Comparison of ENCODE assay signal across 13 cellular contexts in the genomic region with DNA sequence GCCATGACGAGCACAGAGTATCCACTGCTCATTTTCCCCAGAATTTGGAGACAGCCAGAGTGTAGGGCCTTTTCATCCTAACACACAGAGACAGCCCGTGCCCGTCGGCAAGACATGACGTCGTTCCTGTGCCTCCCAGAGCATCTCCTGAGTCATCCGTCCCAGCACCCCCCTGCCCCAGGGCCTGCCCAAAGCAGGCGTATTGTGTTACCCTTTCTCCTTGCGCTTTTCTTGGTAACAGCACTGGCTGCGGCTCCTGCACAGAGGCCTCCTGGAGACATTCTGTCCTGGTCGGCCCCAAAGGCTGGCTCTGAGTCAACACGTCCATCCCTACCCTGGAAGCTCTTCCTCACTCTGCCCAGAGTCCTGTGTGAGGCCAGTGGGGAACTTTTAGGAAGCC.
DNase-seq lines count a peak whose midpoint lies in the region; ATAC-seq, FAIRE-seq and TF ChIP-seq lines count a peak whose summit lies in the region.
"Had no signal": no experiment of that assay in that cellular context is flagged by ENCODE, and none has a peak within 500 bp of the region (broad histone marks: within the 10 kb centered on the region; RNA-seq: fewer than 3 reads in every experiment).

No MANE protein-coding gene starts in this region.

- H3K4me1 ChIP-seq in A549 (peaks cover 11% of the 10 kb centered on the region; the same call in 2 of the 3 replicates), endodermal cell (ENCODE audit: control insufficient read depth, insufficient read depth, low read length) (no peaks in the 10 kb centered on the region), muscle layer of duodenum (ENCODE audit: control insufficient read depth in 1 of 2, insufficient read depth in 2 of 2, low read length in 2 of 2) (peaks cover 7 to 8% of the 10 kb centered on the region in 2 donors)

- no peak for TF ChIP-seq EP300 in A549 (IDR thresholded peaks at IDR 0.05)

- DNase-seq in A549 (ENCODE audit: low read depth in 1 of 2, low spot score in 1 of 2): peak; percentile 41 to 53
- DNase-seq in M059J (ENCODE audit: low read depth): peak; percentile 95
- no peak for DNase-seq in endodermal cell
- DNase-seq in D721Med (ENCODE audit: insufficient read length, low spot score): no peak
- DNase-seq in left lobe of liver (ENCODE audit: low spot score): no peak
- DNase-seq in NCI-H1105 treated with DMSO at 0.1 percent for 48 hours (lab: John Stamatoyannopoulos, UW): no peak
- DNase-seq in retina: no peak
- DNase-seq: hippocampal formation, NCI-H146 had no signal

- peak overlapping the region; percentile 27; the same call in 2 of the 3 replicates for H3K4me2 ChIP-seq in A549

- WGBS in A549 (ENCODE audit: missing lambda C conversion rate): 47% methylated on average over 12 of the region's 12 CpGs
- WGBS in endodermal cell (ENCODE audit: insufficient coverage in 1 of 2, insufficient read length in 1 of 2), 2 experiments: 82 to 88% methylated on average over 11 to 12 of the region's 12 CpGs

- H3K4me3 ChIP-seq in A549: no peak overlapping the region
- H3K4me3 ChIP-seq in endodermal cell (ENCODE audit: low read length): no peak overlapping the region
- H3K4me3 ChIP-seq in muscle layer of duodenum (ENCODE audit: low read depth in 1 of 2, low read length in 2 of 2): no peak overlapping the region

- TF ChIP-seq CTCF in A549 (IDR thresholded peaks at IDR 0.05) (no peak), endodermal cell (conservative IDR thresholded peaks at IDR 0.05) (no peak), D721Med (IDR thresholded peaks at IDR 0.05; ENCODE audit: insufficient read depth, missing control alignments) (no peak)

- no peaks in the 10 kb centered on the region for H3K27me3 ChIP-seq in endodermal cell (ENCODE audit: control insufficient read depth, insufficient read depth, low read length, poor library complexity, severe bottlenecking)
- no peaks in the 10 kb centered on the region for H3K27me3 ChIP-seq in muscle layer of duodenum (ENCODE audit: low read depth, low read length)

- no peaks in the 10 kb centered on the region for H3K27me3 Mint-ChIP-seq in endodermal cell (ENCODE audit: insufficient read depth)
- H3K27me3 Mint-ChIP-seq: stimulated activated memory B cell treated with anti-CD40 and anti-IgM and Interleukin-4, amounts not matched to agents 10 μg/mL and 1 μg/mL and 100 μg/mL, for 72 hours had no signal

- H3K27ac ChIP-seq in A549 (peak overlapping the region; percentile 56 to 70; a peak in 5 of 6 replicates), endodermal cell (ENCODE audit: low read depth, low read length) (no peak overlapping the region), muscle layer of duodenum (ENCODE audit: low read length) (peak overlapping the region; percentile 71)
- H3K27ac ChIP-seq: C4-2B had no signal

- ATAC-seq in A549: peak; percentile 88 to 89
- no peak for ATAC-seq in left lobe of liver
- ATAC-seq: stimulated activated memory B cell treated with anti-CD40 and anti-IgM and Interleukin-4, amounts not matched to agents 10 μg/mL and 1 μg/mL and 100 μg/mL, for 72 hours had no signal

- no peak overlapping the region for H3K9ac ChIP-seq in endodermal cell (ENCODE audit: extremely low read depth, low read length, poor library complexity, severe bottlenecking)

- TF ChIP-seq RAD21 in A549 (conservative IDR thresholded peaks at IDR 0.05 in 1 of 2, IDR thresholded peaks at IDR 0.05 in 1 of 2): no peak

- no peak for FAIRE-seq in A549 (lab: Jason Lieb, UNC)
- no peak for FAIRE-seq in D721Med (lab: Jason Lieb, UNC)
- FAIRE-seq: GM12892 had no signal

- no peak overlapping the region for H3K4me3 Mint-ChIP-seq in endodermal cell
- H3K4me3 Mint-ChIP-seq: stimulated activated memory B cell treated with anti-CD40 and anti-IgM and Interleukin-4, amounts not matched to agents 10 μg/mL and 1 μg/mL and 100 μg/mL, for 72 hours had no signal

- CTCF ChIA-PET in A549 (lab: Yijun Ruan, JAX): interaction anchor here (0.6 to 1.6 kb wide), 3 partner anchors 18 to 248 kb away, joined by 3 to 4 read pairs (median 3); no protein-coding TSS in a partner anchor

- no peaks in the 10 kb centered on the region for H3K36me3 Mint-ChIP-seq in endodermal cell (ENCODE audit: low read depth)

- no peaks in the 10 kb centered on the region for H3K4me1 Mint-ChIP-seq in endodermal cell
- H3K4me1 Mint-ChIP-seq: stimulated activated memory B cell treated with anti-CD40 and anti-IgM and Interleukin-4, amounts not matched to agents 10 μg/mL and 1 μg/mL and 100 μg/mL, for 72 hours had no signal

- no peak for TF ChIP-seq POLR2A in A549 (IDR thresholded peaks at IDR 0.05; ENCODE audit: low read length)

- no peaks in the 10 kb centered on the region for H3K9me3 ChIP-seq in A549
- H3K9me3 ChIP-seq in endodermal cell (ENCODE audit: control insufficient read depth, low read length): no peaks in the 10 kb centered on the region
- H3K9me3 ChIP-seq in muscle layer of duodenum (ENCODE audit: control insufficient read depth in 1 of 2, low read length in 2 of 2): no peaks in the 10 kb centered on the region

- H3K36me3 ChIP-seq in endodermal cell (ENCODE audit: control insufficient read depth, insufficient read depth, low read length) (no peaks in the 10 kb centered on the region), muscle layer of duodenum (ENCODE audit: control insufficient read depth in 1 of 2, insufficient read depth in 2 of 2, low read length in 2 of 2) (no peaks in the 10 kb centered on the region)

- POLR2A ChIA-PET in A549 (lab: Yijun Ruan, JAX): no interaction called here

- no peaks in the 10 kb centered on the region for H3K9me3 Mint-ChIP-seq in endodermal cell

- peak overlapping the region; percentile 18 for H3K27ac Mint-ChIP-seq in endodermal cell
- H3K27ac Mint-ChIP-seq: stimulated activated memory B cell treated with anti-CD40 and anti-IgM and Interleukin-4, amounts not matched to agents 10 μg/mL and 1 μg/mL and 100 μg/mL, for 72 hours had no signal

TF ChIP-seq in A549, 52 proteins besides CTCF, POLR2A, EP300 and RAD21:
- no peak for TF ChIP-seq FOSL2 (IDR thresholded peaks at IDR 0.05)
- peak; percentile 39 for TF ChIP-seq FOSL2 (CRISPR knock-in tag; IDR thresholded peaks at IDR 0.05)
- no peak for TF ChIP-seq FOSB (CRISPR knock-in tag; IDR thresholded peaks at IDR 0.05)
TF ChIP-seq in A549: peak in this region for 1.

Comparison
In these comparisons a context has a peak if more than half of its experiments do, and no peak if none do; other contexts are left out.
1. DNase-seq: peak in A549 (2 of 2) and M059J (single experiment); none in endodermal cell (single experiment), D721Med (single experiment), left lobe of liver (single experiment), NCI-H1105 treated with DMSO at 0.1 percent for 48 hours (single experiment) and retina (single experiment).